Comparison of ENCODE assay signal across 8 cellular contexts in genomic region chrX:47650164-47651042, GRCh38. TPM values are rescaled to one million over a fixed set of nuclear protein-coding genes. Genes with fewer than 3 reads are reported as not detected.
DNase-seq lines count a peak whose midpoint lies in the region; TF ChIP-seq lines count a peak whose summit lies in the region.

Gene ELK1, minus strand, starts transcription at chrX:47650563. Its CDS starts 9,122 bp downstream, at chrX:47641441.

- no peak for TF ChIP-seq RAD21 in neural cell (conservative IDR thresholded peaks at IDR 0.05)

- peak within 1 kb of the TSS; percentile 83 to 87 for H3K4me3 Mint-ChIP-seq in H9

- no peak within 1 kb of the TSS for H2BK12ac ChIP-seq in H9 (ENCODE audit: insufficient read length, low read depth, low read length)

- H3K36me3 ChIP-seq in MG63 (peaks cover 14% of the 10 kb centered on the region), neural cell (ENCODE audit: insufficient read depth, low read length) (no peaks in the 10 kb centered on the region), stomach (peaks cover 0 to 25% (median 25%) of the 10 kb centered on the region in 4 donors)

- H4K20me1 ChIP-seq in H9 (ENCODE audit: control insufficient read depth, insufficient read depth, insufficient read length), result no peaks in the 10 kb centered on the region
- H4K20me1 ChIP-seq in neural cell (ENCODE audit: insufficient read depth), result no peaks in the 10 kb centered on the region

- no peaks in the 10 kb centered on the region for H3K79me2 ChIP-seq in H9 (ENCODE audit: insufficient read depth, low read length)
- peaks cover 2% of the 10 kb centered on the region for H3K79me2 ChIP-seq in neural cell (replicated peaks; ENCODE audit: insufficient read depth, low read length)

- no peaks in the 10 kb centered on the region for H3K23me2 ChIP-seq in H9 (ENCODE audit: insufficient read length, low read depth, low read length, poor library complexity, severe bottlenecking)

- no peaks in the 10 kb centered on the region; the same call in 1 of the 2 replicates for H3K4me1 ChIP-seq in H9 (ENCODE audit: insufficient read depth, low read length)
- peaks cover 0 to 25% (median 19%) of the 10 kb centered on the region in 4 donors for H3K4me1 ChIP-seq in stomach

- H4K5ac ChIP-seq in H9 (ENCODE audit: insufficient read length, low read depth, low read length), result no peak within 1 kb of the TSS

- H2BK120ac ChIP-seq in H9 (ENCODE audit: low read depth, low read length, poor library complexity, severe bottlenecking), result no peak within 1 kb of the TSS

- H3K27me3 ChIP-seq in H9 (ENCODE audit: insufficient read depth, low read length), result no peaks in the 10 kb centered on the region
- H3K27me3 ChIP-seq in MG63, result no peaks in the 10 kb centered on the region
- H3K27me3 ChIP-seq in neural cell (ENCODE audit: insufficient read depth, low read depth, low read length), result no peaks in the 10 kb centered on the region
- peaks cover 0 to 7% (median 0%) of the 10 kb centered on the region in 3 donors for H3K27me3 ChIP-seq in stomach

- no peak within 1 kb of the TSS for H3K23ac ChIP-seq in H9 (ENCODE audit: insufficient read length, low read depth, low read length)

- peaks cover 32 to 53% (median 37%) of the 10 kb centered on the region in 3 experiments for H3K36me3 Mint-ChIP-seq in H9 (ENCODE audit: insufficient read depth in 1 of 3, low read depth in 3 of 3)

- DNase-seq in ELR (ENCODE audit: low read depth), result peak; percentile 96
- DNase-seq in H9, result peak; percentile 99
- DNase-seq in MG63, result peak; percentile 98
- peak; percentile 86 for DNase-seq in SHP77 treated with DMSO at 0.1 percent for 48 hours (lab: John Stamatoyannopoulos, UW)
- peak; percentile 86 for DNase-seq in activated gamma-delta T cell treated with Interleukin-2 at 50 U/mL for 16 hours
- DNase-seq in fibroblast of the conjunctiva (ENCODE audit: low read depth), result peak; percentile 98
- peak; percentile 92 for DNase-seq in stomach

- H3K79me1 ChIP-seq in H9 (ENCODE audit: insufficient read depth, low read depth, low read length, poor library complexity, severe bottlenecking), result peaks cover 2% of the 10 kb centered on the region

- peaks cover 21 to 22% of the 10 kb centered on the region in 2 experiments for H3K4me1 Mint-ChIP-seq in H9

- peak within 1 kb of the TSS; percentile 73 for H3K14ac ChIP-seq in H9 (ENCODE audit: insufficient read depth, low read length)

- TF ChIP-seq EP300 in neural cell (conservative IDR thresholded peaks at IDR 0.05; ENCODE audit: poor library complexity, severe bottlenecking) (no peak), stomach (IDR thresholded peaks at IDR 0.05) (no peak)

- no peaks in the 10 kb centered on the region for H3K9me2 ChIP-seq in neural cell (ENCODE audit: insufficient read depth, low read length)

- H2BK5ac ChIP-seq in H9 (ENCODE audit: insufficient read length, low read length), result no peak within 1 kb of the TSS

- H3K27ac Mint-ChIP-seq in H9, result peak within 1 kb of the TSS; percentile 92 to 97 (median 94)

- TF ChIP-seq POLR2A in stomach (IDR thresholded peaks at IDR 0.05), result no peak

- no peak for TF ChIP-seq CTCF in H9 (conservative IDR thresholded peaks at IDR 0.05)
- TF ChIP-seq CTCF in neural cell (IDR thresholded peaks at IDR 0.05; ENCODE audit: poor library complexity, severe bottlenecking), result peak; percentile 36
- no peak for TF ChIP-seq CTCF in stomach (IDR thresholded peaks at IDR 0.05)

- intact Hi-C loops in stomach (cut with DNase I; ENCODE audit: low total_unique reads), result no loop called here

- H3T11ph ChIP-seq in H9 (ENCODE audit: low read length), result no peak within 1 kb of the TSS

- H3K4me3 ChIP-seq in MG63 (peak within 1 kb of the TSS; percentile 85), neural cell (ENCODE audit: low read length) (peak within 1 kb of the TSS; percentile 85), stomach (peak within 1 kb of the TSS; percentile 59 to 67 (median 62))

- H3K18ac ChIP-seq in H9 (ENCODE audit: insufficient read length, low read depth, low read length), result peak within 1 kb of the TSS; percentile 50

- peaks cover 42% of the 10 kb centered on the region for H3K9me3 ChIP-seq in H9 (ENCODE audit: control insufficient read depth, low read depth, low read length)
- H3K9me3 ChIP-seq in MG63, result no peaks in the 10 kb centered on the region
- no peaks in the 10 kb centered on the region for H3K9me3 ChIP-seq in neural cell (ENCODE audit: low read length)
- H3K9me3 ChIP-seq in stomach, result no peaks in the 10 kb centered on the region

- H4K8ac ChIP-seq in H9 (replicated peaks; ENCODE audit: insufficient read length, low read depth, low read length), result no peak within 1 kb of the TSS

- H2BK15ac ChIP-seq in H9 (ENCODE audit: low read depth, low read length), result no peak within 1 kb of the TSS

- H3K9ac ChIP-seq in H9 (ENCODE audit: extremely low read depth, insufficient read length, low read length) (peak within 1 kb of the TSS; percentile 77), neural cell (ENCODE audit: low read length) (peak within 1 kb of the TSS; percentile 85)

- H3K4me2 ChIP-seq in H9 (ENCODE audit: insufficient read depth, insufficient read length, low read length) (peak within 1 kb of the TSS; percentile 70), neural cell (ENCODE audit: low read length) (peak within 1 kb of the TSS; percentile 65)

- H2BK20ac ChIP-seq in H9 (ENCODE audit: low read depth, low read length, poor library complexity, severe bottlenecking), result no peak within 1 kb of the TSS

- no peaks in the 10 kb centered on the region for H3F3A ChIP-seq in neural cell (ENCODE audit: insufficient read depth, low read length, poor library complexity, severe bottlenecking)

- no peak within 1 kb of the TSS for H3K27ac ChIP-seq in H9 (ENCODE audit: insufficient read length, low read depth, low read length)
- peak within 1 kb of the TSS; percentile 78 for H3K27ac ChIP-seq in neural cell (ENCODE audit: low read length)
- H3K27ac ChIP-seq in stomach, result peak within 1 kb of the TSS; percentile 87 to 94 (median 90)

- peaks cover 78 to 81% of the 10 kb centered on the region in 2 experiments for H3K9me3 Mint-ChIP-seq in H9

- no peak within 1 kb of the TSS for H3K56ac ChIP-seq in H9 (ENCODE audit: insufficient read length, low read depth, low read length)

- H2AFZ ChIP-seq in H9 (ENCODE audit: low read length) (no peak within 1 kb of the TSS), neural cell (ENCODE audit: low read depth, low read length) (peak within 1 kb of the TSS; percentile 51)

- no peak within 1 kb of the TSS for H3K4ac ChIP-seq in H9 (ENCODE audit: low read depth, low read length)

- no peaks in the 10 kb centered on the region for H3K27me3 Mint-ChIP-seq in H9 (ENCODE audit: low read depth)

- H4K91ac ChIP-seq in H9 (ENCODE audit: insufficient read length, low read depth, low read length), result no peak within 1 kb of the TSS

- H2AK5ac ChIP-seq in H9 (ENCODE audit: insufficient read length, low read length), result no peak within 1 kb of the TSS

- no CpG with 5 or more reads among the region's 65 CpGs for WGBS in H9 (ENCODE audit: extremely low coverage, insufficient read length, low lambda C conversion rate)
- 0 to 66% (median 4%) methylated on average over 20 to 65 of the region's 65 CpGs for WGBS in stomach, 5 donors

TF ChIP-seq in neural cell, 6 proteins besides CTCF, POLR2A, EP300 and RAD21:
- no peak for TF ChIP-seq EZH2 (IDR thresholded peaks at IDR 0.05; ENCODE audit: borderline replicate concordance, insufficient read depth, low read length, poor library complexity, severe bottlenecking)
- TF ChIP-seq MXI1 (conservative IDR thresholded peaks at IDR 0.05; ENCODE audit: poor library complexity, severe bottlenecking), result peak; percentile 66
- peak; percentile 71 for TF ChIP-seq POLR2AphosphoS5 (IDR thresholded peaks at IDR 0.05)

RNA-seq across cellular contexts. Expression of gene ELK1, which starts in this region (rescaled TPM):
- total RNA-seq in H9 (2021) (49.2 and 49.8 TPM in 2 replicates), stomach (10 to 100 TPM in 3 of 5 donors, 1 to 10 TPM in 2; 6.8 to 27.2 (median 17.7) TPM)
- total RNA-seq in MG63 (2014; rRNA removed; shearing (Covaris generic); ENCODE audit: low replicate concordance), result 33.2 and 39.4 TPM in 2 replicates
- polyA plus RNA-seq in neural cell (21.2 and 31.8 TPM in 2 replicates), stomach (10 to 100 TPM in 2 of 3 donors, 1 to 10 TPM in 1; 8.8 to 18.0 (median 15.3) TPM)
- polyA minus RNA-seq in neural cell, result 23.3 and 24.6 TPM in 2 replicates
